In the genomic region with DNA sequence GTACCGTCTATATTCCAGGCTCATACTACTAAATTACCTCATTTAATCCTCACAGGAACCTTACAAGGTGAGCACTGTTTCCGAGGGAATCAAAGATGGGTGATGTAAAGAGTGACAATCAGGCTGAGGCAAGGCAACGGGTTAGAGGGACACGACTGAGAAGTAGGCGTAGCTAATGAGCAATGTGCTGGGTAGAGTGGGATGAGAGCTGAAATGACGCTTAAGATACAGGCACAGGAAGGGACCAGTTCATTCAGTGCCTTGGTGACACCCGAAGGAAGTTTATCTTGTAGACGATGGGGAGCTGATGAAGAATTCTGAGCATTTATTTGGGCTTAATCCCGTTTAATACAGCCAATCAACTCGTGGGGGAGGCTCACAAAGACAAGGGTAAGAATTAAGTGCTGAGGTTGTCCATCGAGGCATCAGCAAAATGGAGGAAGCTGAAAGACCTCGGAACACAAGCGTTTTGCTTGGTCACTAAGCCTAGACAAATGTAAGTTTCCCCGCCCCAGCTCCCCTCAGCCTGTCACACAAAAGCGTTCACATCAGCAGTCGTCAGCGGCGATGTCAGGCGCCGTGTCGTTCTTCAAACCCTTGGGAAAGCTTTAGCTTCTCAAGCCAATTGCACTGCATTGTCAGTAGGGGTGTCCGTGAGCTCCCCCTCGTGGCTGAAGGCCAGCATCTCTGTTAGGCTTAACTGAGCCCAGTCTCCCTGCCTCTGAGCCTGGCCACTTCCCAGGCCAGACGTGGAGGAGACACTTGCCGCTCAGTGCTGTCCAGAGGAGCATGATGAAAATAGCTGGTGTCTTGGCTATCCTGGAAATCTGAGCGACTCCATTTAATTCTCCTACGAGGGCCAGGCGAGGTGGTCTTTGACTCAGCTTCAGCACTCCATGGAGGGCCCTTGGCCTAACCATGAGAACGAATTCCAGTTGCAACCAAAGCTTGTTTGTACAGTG, we compare ENCODE assay signal across 8 cellular contexts.
DNase-seq lines count a peak whose midpoint lies in the region; ATAC-seq and TF ChIP-seq lines count a peak whose summit lies in the region.

No MANE protein-coding gene starts in this region.

- no peaks in the 10 kb centered on the region for H3K9me3 ChIP-seq in lung (ENCODE audit: control insufficient read depth in 2 of 2, insufficient read depth in 1 of 2, low read length in 1 of 2)

- no peaks in the 10 kb centered on the region for H3K36me3 ChIP-seq in lung (ENCODE audit: control insufficient read depth in 2 of 2, insufficient read depth in 2 of 2, low read length in 2 of 2)

- no peaks in the 10 kb centered on the region for H3K27me3 ChIP-seq in lung (ENCODE audit: control insufficient read depth, insufficient read depth)

- TF ChIP-seq CTCF in lung (IDR thresholded peaks at IDR 0.05; ENCODE audit: control extremely low read depth, extremely low read depth): peak; percentile 40

- ATAC-seq in GM19351 (IDR thresholded peaks at IDR 0.05; ENCODE audit: unreplicated experiment) (peak; percentile 100), HG03439 (IDR thresholded peaks at IDR 0.05; ENCODE audit: unreplicated experiment) (peak; percentile 98), lung (ENCODE audit: insufficient read depth, low FRiP score) (peak; percentile 89)

- H3K4me1 ChIP-seq in lung (ENCODE audit: control insufficient read depth in 2 of 2, insufficient read depth in 2 of 2, low read length in 2 of 2): peaks cover 0 to 2% of the 10 kb centered on the region in 2 donors

- no peak overlapping the region for H3K4me3 ChIP-seq in lung

- H3K27ac ChIP-seq in lung (ENCODE audit: low read depth in 1 of 2, low read length in 1 of 2): no peak overlapping the region

- DNase-seq in CD1c-positive myeloid dendritic cell (ENCODE audit: extremely low spot score) (peak; percentile 65), NCI-H446 treated with DMSO at 0.1 percent for 48 hours (lab: John Stamatoyannopoulos, UW) (peak; percentile 82), ecto neural progenitor cell (ENCODE audit: low spot score) (peak; percentile 91), lung (ENCODE audit: low spot score) (peak; percentile 81)
- DNase-seq in activated CD4-positive, alpha-beta T cell treated with anti-CD3 and anti-CD28 coated beads for 48 hours: peak; percentile 80
- peak; percentile 19 for DNase-seq in stimulated activated CD8-positive, alpha-beta memory T cell treated with anti-CD3 and anti-CD28 coated beads, Interleukin-12 subunit alpha, Interleukin-12 subunit beta, amount 100 ng/mL, for 24 hours (ENCODE audit: extremely low read depth)

- WGBS in lung, 2 donors: 28 to 32% methylated on average over 29 of the region's 29 CpGs

Comparison
In these comparisons a context has a peak if more than half of its experiments do, and no peak if none do; other contexts are left out.
1. DNase-seq: peak in every context shown above with its lines; median percentile 91 in ecto neural progenitor cell; 82 in NCI-H446 treated with DMSO at 0.1 percent for 48 hours; 81 in lung; 80 in activated CD4-positive, alpha-beta T cell treated with anti-CD3 and anti-CD28 coated beads for 48 hours; 65 in CD1c-positive myeloid dendritic cell; 19 in stimulated activated CD8-positive, alpha-beta memory T cell treated with anti-CD3 and anti-CD28 coated beads, Interleukin-12 subunit alpha, Interleukin-12 subunit beta, amount 100 ng/mL, for 24 hours.